1 cellular context compared by ENCODE assay signal in the genomic region with DNA sequence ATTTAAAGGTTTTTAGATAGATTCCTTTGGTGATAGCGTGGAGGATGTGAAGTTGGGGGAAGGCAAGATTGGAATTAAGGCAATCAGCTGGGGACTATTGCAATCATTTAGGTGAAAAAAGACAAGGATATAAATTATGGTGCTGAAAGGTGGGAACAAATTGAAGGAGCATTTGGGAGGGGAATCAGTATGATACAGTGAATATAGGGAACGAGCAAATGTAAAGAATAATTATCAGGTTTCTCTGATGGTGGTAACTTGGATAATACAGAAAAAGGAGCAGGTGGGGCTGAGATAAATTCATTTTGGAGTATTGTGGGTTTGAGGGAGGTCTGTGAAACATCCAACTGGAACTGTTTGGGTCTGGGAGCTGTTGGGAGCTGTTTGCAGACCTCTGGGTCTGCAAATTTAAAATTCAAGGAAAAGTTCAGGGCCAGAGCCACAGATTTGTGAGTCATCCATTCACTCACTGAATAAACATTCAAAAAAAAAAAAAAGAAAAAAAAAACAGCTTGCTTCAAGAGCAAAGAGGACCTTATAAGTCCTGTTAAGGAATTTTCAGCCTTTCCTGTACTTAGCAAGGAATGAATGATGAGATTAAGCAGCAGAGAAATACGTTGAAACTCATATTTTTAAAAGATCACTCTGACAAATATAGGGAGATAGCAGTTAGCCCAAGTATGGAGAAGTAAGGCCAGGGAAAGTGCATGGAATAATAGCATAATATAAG.
TF ChIP-seq lines count a peak whose summit lies in the region.

No MANE protein-coding gene starts in this region.

TF ChIP-seq in HepG2, 621 proteins besides CTCF, POLR2A, EP300 and RAD21 (continued from another document and continues in another):
- TF ChIP-seq, protein P1, sequence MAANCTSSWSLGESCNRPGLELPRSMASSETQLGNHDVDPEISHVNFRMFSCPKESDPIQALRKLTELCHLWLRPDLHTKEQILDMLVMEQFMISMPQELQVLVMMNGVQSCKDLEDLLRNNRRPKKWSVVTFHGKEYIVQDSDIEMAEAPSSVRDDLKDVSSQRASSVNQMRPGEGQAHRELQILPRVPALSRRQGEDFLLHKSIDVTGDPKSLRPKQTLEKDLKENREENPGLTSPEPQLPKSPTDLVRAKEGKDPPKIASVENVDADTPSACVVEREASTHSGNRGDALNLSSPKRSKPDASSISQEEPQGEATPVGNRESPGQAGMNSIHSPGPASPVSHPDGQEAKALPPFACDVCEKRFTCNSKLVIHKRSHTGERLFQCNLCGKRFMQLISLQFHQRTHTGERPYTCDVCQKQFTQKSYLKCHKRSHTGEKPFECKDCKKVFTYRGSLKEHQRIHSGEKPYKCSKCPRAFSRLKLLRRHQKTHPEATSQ (CRISPR knock-in tag; IDR thresholded peaks at IDR 0.05; ENCODE audit: borderline replicate concordance) = no peak
- TF ChIP-seq, protein P2, sequence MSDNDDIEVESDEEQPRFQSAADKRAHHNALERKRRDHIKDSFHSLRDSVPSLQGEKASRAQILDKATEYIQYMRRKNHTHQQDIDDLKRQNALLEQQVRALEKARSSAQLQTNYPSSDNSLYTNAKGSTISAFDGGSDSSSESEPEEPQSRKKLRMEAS (IDR thresholded peaks at IDR 0.05) = no peak
- no peak for TF ChIP-seq PHF8 (CRISPR knock-in tag; IDR thresholded peaks at IDR 0.05)
- no peak for TF ChIP-seq SP140L (CRISPR knock-in tag; IDR thresholded peaks at IDR 0.05; ENCODE audit: borderline replicate concordance)
- 0 out of 2 replicates have a peak, but pooled peaks have one; percentile 25 for TF ChIP-seq ZNF614 (CRISPR knock-in tag; IDR thresholded peaks at IDR 0.05; ENCODE audit: borderline replicate concordance)
- no peak for TF ChIP-seq ZNF274 (CRISPR knock-in tag; IDR thresholded peaks at IDR 0.05)
- TF ChIP-seq, protein P3, sequence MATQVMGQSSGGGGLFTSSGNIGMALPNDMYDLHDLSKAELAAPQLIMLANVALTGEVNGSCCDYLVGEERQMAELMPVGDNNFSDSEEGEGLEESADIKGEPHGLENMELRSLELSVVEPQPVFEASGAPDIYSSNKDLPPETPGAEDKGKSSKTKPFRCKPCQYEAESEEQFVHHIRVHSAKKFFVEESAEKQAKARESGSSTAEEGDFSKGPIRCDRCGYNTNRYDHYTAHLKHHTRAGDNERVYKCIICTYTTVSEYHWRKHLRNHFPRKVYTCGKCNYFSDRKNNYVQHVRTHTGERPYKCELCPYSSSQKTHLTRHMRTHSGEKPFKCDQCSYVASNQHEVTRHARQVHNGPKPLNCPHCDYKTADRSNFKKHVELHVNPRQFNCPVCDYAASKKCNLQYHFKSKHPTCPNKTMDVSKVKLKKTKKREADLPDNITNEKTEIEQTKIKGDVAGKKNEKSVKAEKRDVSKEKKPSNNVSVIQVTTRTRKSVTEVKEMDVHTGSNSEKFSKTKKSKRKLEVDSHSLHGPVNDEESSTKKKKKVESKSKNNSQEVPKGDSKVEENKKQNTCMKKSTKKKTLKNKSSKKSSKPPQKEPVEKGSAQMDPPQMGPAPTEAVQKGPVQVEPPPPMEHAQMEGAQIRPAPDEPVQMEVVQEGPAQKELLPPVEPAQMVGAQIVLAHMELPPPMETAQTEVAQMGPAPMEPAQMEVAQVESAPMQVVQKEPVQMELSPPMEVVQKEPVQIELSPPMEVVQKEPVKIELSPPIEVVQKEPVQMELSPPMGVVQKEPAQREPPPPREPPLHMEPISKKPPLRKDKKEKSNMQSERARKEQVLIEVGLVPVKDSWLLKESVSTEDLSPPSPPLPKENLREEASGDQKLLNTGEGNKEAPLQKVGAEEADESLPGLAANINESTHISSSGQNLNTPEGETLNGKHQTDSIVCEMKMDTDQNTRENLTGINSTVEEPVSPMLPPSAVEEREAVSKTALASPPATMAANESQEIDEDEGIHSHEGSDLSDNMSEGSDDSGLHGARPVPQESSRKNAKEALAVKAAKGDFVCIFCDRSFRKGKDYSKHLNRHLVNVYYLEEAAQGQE (IDR thresholded peaks at IDR 0.05; ENCODE audit: borderline replicate concordance in 1 of 2, low read depth in 1 of 2, low read length in 2 of 2) = peak in 1 of 2 experiments; percentile 29; a peak in 1 of 4 replicates
- TF ChIP-seq, protein P4, sequence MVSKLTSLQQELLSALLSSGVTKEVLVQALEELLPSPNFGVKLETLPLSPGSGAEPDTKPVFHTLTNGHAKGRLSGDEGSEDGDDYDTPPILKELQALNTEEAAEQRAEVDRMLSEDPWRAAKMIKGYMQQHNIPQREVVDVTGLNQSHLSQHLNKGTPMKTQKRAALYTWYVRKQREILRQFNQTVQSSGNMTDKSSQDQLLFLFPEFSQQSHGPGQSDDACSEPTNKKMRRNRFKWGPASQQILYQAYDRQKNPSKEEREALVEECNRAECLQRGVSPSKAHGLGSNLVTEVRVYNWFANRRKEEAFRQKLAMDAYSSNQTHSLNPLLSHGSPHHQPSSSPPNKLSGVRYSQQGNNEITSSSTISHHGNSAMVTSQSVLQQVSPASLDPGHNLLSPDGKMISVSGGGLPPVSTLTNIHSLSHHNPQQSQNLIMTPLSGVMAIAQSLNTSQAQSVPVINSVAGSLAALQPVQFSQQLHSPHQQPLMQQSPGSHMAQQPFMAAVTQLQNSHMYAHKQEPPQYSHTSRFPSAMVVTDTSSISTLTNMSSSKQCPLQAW (CRISPR knock-in tag; IDR thresholded peaks at IDR 0.05) = no peak
- no peak for TF ChIP-seq NRL (CRISPR knock-in tag; IDR thresholded peaks at IDR 0.05; ENCODE audit: borderline replicate concordance)
- no peak for TF ChIP-seq ZNF337 (CRISPR knock-in tag; IDR thresholded peaks at IDR 0.05; ENCODE audit: borderline replicate concordance, low read depth)
- TF ChIP-seq, protein P5, sequence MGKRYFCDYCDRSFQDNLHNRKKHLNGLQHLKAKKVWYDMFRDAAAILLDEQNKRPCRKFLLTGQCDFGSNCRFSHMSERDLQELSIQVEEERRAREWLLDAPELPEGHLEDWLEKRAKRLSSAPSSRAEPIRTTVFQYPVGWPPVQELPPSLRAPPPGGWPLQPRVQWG (CRISPR knock-in tag; IDR thresholded peaks at IDR 0.05; ENCODE audit: borderline replicate concordance, low read depth) = no peak
- TF ChIP-seq, protein P6, sequence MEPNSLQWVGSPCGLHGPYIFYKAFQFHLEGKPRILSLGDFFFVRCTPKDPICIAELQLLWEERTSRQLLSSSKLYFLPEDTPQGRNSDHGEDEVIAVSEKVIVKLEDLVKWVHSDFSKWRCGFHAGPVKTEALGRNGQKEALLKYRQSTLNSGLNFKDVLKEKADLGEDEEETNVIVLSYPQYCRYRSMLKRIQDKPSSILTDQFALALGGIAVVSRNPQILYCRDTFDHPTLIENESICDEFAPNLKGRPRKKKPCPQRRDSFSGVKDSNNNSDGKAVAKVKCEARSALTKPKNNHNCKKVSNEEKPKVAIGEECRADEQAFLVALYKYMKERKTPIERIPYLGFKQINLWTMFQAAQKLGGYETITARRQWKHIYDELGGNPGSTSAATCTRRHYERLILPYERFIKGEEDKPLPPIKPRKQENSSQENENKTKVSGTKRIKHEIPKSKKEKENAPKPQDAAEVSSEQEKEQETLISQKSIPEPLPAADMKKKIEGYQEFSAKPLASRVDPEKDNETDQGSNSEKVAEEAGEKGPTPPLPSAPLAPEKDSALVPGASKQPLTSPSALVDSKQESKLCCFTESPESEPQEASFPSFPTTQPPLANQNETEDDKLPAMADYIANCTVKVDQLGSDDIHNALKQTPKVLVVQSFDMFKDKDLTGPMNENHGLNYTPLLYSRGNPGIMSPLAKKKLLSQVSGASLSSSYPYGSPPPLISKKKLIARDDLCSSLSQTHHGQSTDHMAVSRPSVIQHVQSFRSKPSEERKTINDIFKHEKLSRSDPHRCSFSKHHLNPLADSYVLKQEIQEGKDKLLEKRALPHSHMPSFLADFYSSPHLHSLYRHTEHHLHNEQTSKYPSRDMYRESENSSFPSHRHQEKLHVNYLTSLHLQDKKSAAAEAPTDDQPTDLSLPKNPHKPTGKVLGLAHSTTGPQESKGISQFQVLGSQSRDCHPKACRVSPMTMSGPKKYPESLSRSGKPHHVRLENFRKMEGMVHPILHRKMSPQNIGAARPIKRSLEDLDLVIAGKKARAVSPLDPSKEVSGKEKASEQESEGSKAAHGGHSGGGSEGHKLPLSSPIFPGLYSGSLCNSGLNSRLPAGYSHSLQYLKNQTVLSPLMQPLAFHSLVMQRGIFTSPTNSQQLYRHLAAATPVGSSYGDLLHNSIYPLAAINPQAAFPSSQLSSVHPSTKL (CRISPR knock-in tag; IDR thresholded peaks at IDR 0.05) = peak; percentile 85
- TF ChIP-seq, protein P7, sequence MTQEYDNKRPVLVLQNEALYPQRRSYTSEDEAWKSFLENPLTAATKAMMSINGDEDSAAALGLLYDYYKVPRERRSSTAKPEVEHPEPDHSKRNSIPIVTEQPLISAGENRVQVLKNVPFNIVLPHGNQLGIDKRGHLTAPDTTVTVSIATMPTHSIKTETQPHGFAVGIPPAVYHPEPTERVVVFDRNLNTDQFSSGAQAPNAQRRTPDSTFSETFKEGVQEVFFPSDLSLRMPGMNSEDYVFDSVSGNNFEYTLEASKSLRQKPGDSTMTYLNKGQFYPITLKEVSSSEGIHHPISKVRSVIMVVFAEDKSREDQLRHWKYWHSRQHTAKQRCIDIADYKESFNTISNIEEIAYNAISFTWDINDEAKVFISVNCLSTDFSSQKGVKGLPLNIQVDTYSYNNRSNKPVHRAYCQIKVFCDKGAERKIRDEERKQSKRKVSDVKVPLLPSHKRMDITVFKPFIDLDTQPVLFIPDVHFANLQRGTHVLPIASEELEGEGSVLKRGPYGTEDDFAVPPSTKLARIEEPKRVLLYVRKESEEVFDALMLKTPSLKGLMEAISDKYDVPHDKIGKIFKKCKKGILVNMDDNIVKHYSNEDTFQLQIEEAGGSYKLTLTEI (CRISPR knock-in tag; conservative IDR thresholded peaks at IDR 0.05) = no peak
- TF ChIP-seq GABPB1 (CRISPR knock-in tag; IDR thresholded peaks at IDR 0.05) = no peak
- TF ChIP-seq, protein P8, sequence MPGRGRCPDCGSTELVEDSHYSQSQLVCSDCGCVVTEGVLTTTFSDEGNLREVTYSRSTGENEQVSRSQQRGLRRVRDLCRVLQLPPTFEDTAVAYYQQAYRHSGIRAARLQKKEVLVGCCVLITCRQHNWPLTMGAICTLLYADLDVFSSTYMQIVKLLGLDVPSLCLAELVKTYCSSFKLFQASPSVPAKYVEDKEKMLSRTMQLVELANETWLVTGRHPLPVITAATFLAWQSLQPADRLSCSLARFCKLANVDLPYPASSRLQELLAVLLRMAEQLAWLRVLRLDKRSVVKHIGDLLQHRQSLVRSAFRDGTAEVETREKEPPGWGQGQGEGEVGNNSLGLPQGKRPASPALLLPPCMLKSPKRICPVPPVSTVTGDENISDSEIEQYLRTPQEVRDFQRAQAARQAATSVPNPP (CRISPR knock-in tag; IDR thresholded peaks at IDR 0.05) = no peak
- TF ChIP-seq, protein P9, sequence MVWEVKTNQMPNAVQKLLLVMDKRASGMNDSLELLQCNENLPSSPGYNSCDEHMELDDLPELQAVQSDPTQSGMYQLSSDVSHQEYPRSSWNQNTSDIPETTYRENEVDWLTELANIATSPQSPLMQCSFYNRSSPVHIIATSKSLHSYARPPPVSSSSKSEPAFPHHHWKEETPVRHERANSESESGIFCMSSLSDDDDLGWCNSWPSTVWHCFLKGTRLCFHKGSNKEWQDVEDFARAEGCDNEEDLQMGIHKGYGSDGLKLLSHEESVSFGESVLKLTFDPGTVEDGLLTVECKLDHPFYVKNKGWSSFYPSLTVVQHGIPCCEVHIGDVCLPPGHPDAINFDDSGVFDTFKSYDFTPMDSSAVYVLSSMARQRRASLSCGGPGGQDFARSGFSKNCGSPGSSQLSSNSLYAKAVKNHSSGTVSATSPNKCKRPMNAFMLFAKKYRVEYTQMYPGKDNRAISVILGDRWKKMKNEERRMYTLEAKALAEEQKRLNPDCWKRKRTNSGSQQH (CRISPR knock-in tag; IDR thresholded peaks at IDR 0.05; ENCODE audit: low read depth) = no peak
- no peak for TF ChIP-seq ZNF12 (CRISPR knock-in tag; IDR thresholded peaks at IDR 0.05)
- TF ChIP-seq WIZ (CRISPR knock-in tag; IDR thresholded peaks at IDR 0.05) = no peak
- TF ChIP-seq SNAPC2 (CRISPR knock-in tag; IDR thresholded peaks at IDR 0.05) = no peak
- no peak for TF ChIP-seq HES4 (CRISPR knock-in tag; IDR thresholded peaks at IDR 0.05; ENCODE audit: borderline replicate concordance)
- TF ChIP-seq ZNF292 (CRISPR knock-in tag; IDR thresholded peaks at IDR 0.05; ENCODE audit: borderline replicate concordance, low read depth) = no peak
- no peak for TF ChIP-seq ZNF737 (CRISPR knock-in tag; IDR thresholded peaks at IDR 0.05; ENCODE audit: borderline replicate concordance)
- TF ChIP-seq SETDB1 (CRISPR knock-in tag; IDR thresholded peaks at IDR 0.05; ENCODE audit: borderline replicate concordance) = no peak
- TF ChIP-seq ZFP36L1 (CRISPR knock-in tag; IDR thresholded peaks at IDR 0.05) = no peak
- no peak for TF ChIP-seq GATAD1 (CRISPR knock-in tag; IDR thresholded peaks at IDR 0.05)
- TF ChIP-seq, protein P10, sequence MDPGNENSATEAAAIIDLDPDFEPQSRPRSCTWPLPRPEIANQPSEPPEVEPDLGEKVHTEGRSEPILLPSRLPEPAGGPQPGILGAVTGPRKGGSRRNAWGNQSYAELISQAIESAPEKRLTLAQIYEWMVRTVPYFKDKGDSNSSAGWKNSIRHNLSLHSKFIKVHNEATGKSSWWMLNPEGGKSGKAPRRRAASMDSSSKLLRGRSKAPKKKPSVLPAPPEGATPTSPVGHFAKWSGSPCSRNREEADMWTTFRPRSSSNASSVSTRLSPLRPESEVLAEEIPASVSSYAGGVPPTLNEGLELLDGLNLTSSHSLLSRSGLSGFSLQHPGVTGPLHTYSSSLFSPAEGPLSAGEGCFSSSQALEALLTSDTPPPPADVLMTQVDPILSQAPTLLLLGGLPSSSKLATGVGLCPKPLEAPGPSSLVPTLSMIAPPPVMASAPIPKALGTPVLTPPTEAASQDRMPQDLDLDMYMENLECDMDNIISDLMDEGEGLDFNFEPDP (CRISPR knock-in tag; conservative IDR thresholded peaks at IDR 0.05) = no peak
- TF ChIP-seq, protein P11, sequence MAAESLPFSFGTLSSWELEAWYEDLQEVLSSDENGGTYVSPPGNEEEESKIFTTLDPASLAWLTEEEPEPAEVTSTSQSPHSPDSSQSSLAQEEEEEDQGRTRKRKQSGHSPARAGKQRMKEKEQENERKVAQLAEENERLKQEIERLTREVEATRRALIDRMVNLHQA (CRISPR knock-in tag; IDR thresholded peaks at IDR 0.05) = no peak
- no peak for TF ChIP-seq DMAP1 (CRISPR knock-in tag; IDR thresholded peaks at IDR 0.05)
- TF ChIP-seq KDM2A (CRISPR knock-in tag; IDR thresholded peaks at IDR 0.05; ENCODE audit: borderline replicate concordance, low read depth) = no peak
- TF ChIP-seq, protein P12, sequence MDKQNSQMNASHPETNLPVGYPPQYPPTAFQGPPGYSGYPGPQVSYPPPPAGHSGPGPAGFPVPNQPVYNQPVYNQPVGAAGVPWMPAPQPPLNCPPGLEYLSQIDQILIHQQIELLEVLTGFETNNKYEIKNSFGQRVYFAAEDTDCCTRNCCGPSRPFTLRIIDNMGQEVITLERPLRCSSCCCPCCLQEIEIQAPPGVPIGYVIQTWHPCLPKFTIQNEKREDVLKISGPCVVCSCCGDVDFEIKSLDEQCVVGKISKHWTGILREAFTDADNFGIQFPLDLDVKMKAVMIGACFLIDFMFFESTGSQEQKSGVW (CRISPR knock-in tag; IDR thresholded peaks at IDR 0.05; ENCODE audit: borderline replicate concordance) = no peak
